ENCODE assay signal across 8 cellular contexts in genomic region chr7:149125189-149125863, GRCh38. TPM values are rescaled to one million over a fixed set of nuclear protein-coding genes. Genes with fewer than 3 reads are reported as not detected.
DNase-seq lines count a peak whose midpoint lies in the region; ATAC-seq and TF ChIP-seq lines count a peak whose summit lies in the region.

No MANE protein-coding gene starts in this region.

- TF ChIP-seq CTCF in brain microvascular endothelial cell (IDR thresholded peaks at IDR 0.05; ENCODE audit: low read depth, low read length, missing control alignments) (no peak), vagina (IDR thresholded peaks at IDR 0.05) (no peak)

- in situ Hi-C loops in G401 (cut with HindIII; ENCODE audit: low sequenced_read_pairs) = no loop called here
- in situ Hi-C loops in brain microvascular endothelial cell (cut with HindIII; ENCODE audit: low pct_ligation_motif_present, low sequenced_read_pairs) = no loop called here

- peaks cover 11% of the 10 kb centered on the region for H3K36me3 ChIP-seq in KOPT-K1 (ENCODE audit: insufficient read depth, low read length)
- H3K36me3 ChIP-seq in brain microvascular endothelial cell (replicated peaks) = peaks cover 5% of the 10 kb centered on the region
- peaks cover 0 to 4% of the 10 kb centered on the region in 2 donors for H3K36me3 ChIP-seq in vagina

- H3K27ac ChIP-seq in KOPT-K1 (ENCODE audit: low read depth, low read length, poor library complexity, severe bottlenecking) = peak overlapping the region; percentile 96
- peak overlapping the region; percentile 82 for H3K27ac ChIP-seq in brain microvascular endothelial cell
- H3K27ac ChIP-seq in vagina = peak overlapping the region; percentile 96

- no peaks in the 10 kb centered on the region for H3K27me3 ChIP-seq in brain microvascular endothelial cell (replicated peaks)
- no peaks in the 10 kb centered on the region for H3K27me3 ChIP-seq in vagina

- ATAC-seq in HG02973 (IDR thresholded peaks at IDR 0.05; ENCODE audit: unreplicated experiment) = no peak

- H3K9me3 ChIP-seq in KOPT-K1 (ENCODE audit: insufficient read depth, low read length, poor library complexity, severe bottlenecking) (peaks cover 6% of the 10 kb centered on the region), vagina (no peaks in the 10 kb centered on the region)

- peak; percentile 14 for DNase-seq in G401 (ENCODE audit: low spot score)
- no peak for DNase-seq in brain microvascular endothelial cell
- DNase-seq in medulla oblongata (ENCODE audit: extremely low spot score) = peak; percentile 9
- no peak for DNase-seq in vagina (ENCODE audit: extremely low spot score in 2 of 2)
- no peak for DNase-seq in amygdala (lab: John Stamatoyannopoulos, UW)
- no peak for DNase-seq in putamen (ENCODE audit: low spot score)

- H3K4me3 ChIP-seq in brain microvascular endothelial cell (ENCODE audit: low read depth, low read length) (peak overlapping the region; percentile 96), vagina (peak overlapping the region; percentile 77 to 80)

- peaks cover 19% of the 10 kb centered on the region for H3K4me1 ChIP-seq in vagina

- intact Hi-C loops in vagina (cut with DNase I) = no loop called here

- no peak for TF ChIP-seq POLR2A in vagina (IDR thresholded peaks at IDR 0.05)

RNA-seq across cellular contexts. Expression of gene ZNF425, which starts 0.8 kb away (rescaled TPM):
- 3.4 and 4.7 TPM in 2 replicates for total RNA-seq in G401 (2014; rRNA removed; shearing (Covaris generic))
- 2.9 TPM for total RNA-seq in vagina

RNA-seq across cellular contexts. Expression of gene ZNF398, which starts 21.9 kb away (rescaled TPM):
- 7.1 and 8.8 TPM in 2 replicates for total RNA-seq in G401 (2014; rRNA removed; shearing (Covaris generic))
- 21.4 TPM for total RNA-seq in vagina

RNA-seq across cellular contexts. Expression of gene ZNF786, which starts 34.8 kb away (rescaled TPM):
- total RNA-seq in G401 (2014; rRNA removed; shearing (Covaris generic)) = 5.2 and 6.4 TPM in 2 replicates
- total RNA-seq in vagina = 8.3 TPM

Comparison
In these comparisons a context has a peak if more than half of its experiments do, and no peak if none do; other contexts are left out.
1. DNase-seq: peak in G401 (single experiment) and medulla oblongata (single experiment); none in brain microvascular endothelial cell (single experiment), vagina (0 of 2), amygdala (0 of 56) and putamen (single experiment).
2. Peak in every context shown above with its lines, with median percentiles within 50 percentile points of each other: H3K27ac ChIP-seq.